ENCODE assay signal across 1 cellular context in genomic region chr2:28419003-28419704, GRCh38.
TF ChIP-seq lines count a peak whose summit lies in the region.

No MANE protein-coding gene starts in this region.

TF ChIP-seq in HepG2, 621 proteins besides CTCF, POLR2A, EP300 and RAD21 (continued from another document):
- TF ChIP-seq SOX6 (IDR thresholded peaks at IDR 0.05) (no peak), SOX6 (CRISPR knock-in tag; IDR thresholded peaks at IDR 0.05) (0 out of 2 replicates have a peak, but pooled peaks have one; percentile 10), TGIF2 (CRISPR knock-in tag; IDR thresholded peaks at IDR 0.05) (0 out of 2 replicates have a peak, but pooled peaks have one; percentile 19)
